ENCODE assay signal across 15 cellular contexts in genomic region chr5:166883016-166883415, GRCh38.
DNase-seq lines count a peak whose midpoint lies in the region; ATAC-seq, FAIRE-seq and TF ChIP-seq lines count a peak whose summit lies in the region.
"Had no signal": no experiment of that assay in that cellular context is flagged by ENCODE, and none has a peak within 500 bp of the region (broad histone marks: within the 10 kb centered on the region; RNA-seq: fewer than 3 reads in every experiment).

No MANE protein-coding gene starts in this region.

- no peaks in the 10 kb centered on the region for H3K27me3 ChIP-seq in GM12878 (replicated peaks in 1 of 2; ENCODE audit: control insufficient read depth in 2 of 2, insufficient read depth in 2 of 2, low read length in 1 of 2)
- H3K27me3 ChIP-seq in iPS-20b (ENCODE audit: insufficient read depth, low read length), result no peaks in the 10 kb centered on the region
- H3K27me3 ChIP-seq: adrenal gland had no signal

- H3K4me1 ChIP-seq in GM12878 (ENCODE audit: control insufficient read depth, insufficient read depth, low read length), result no peaks in the 10 kb centered on the region
- peaks cover 19% of the 10 kb centered on the region; the same call in 1 of the 2 replicates for H3K4me1 ChIP-seq in iPS-20b (ENCODE audit: insufficient read depth, low read length)
- H3K4me1 ChIP-seq: adrenal gland had no signal

- whole genome bisulfite sequencing in GM12878 (ENCODE audit: insufficient coverage, insufficient replicate concordance, low lambda C conversion rate, missing lambda C conversion rate), result 1% methylated on average over 4 of the region's 4 CpGs

- RAD21 ChIA-PET in GM12878 (lab: Charles Lee; ENCODE audit: unreplicated experiment), result no interaction called here

- SMC1A ChIA-PET in GM12878 (lab: Charles Lee; ENCODE audit: uncharacterized antibody, unreplicated experiment), result no interaction called here

- DNase-seq in Caki2 (ENCODE audit: low read depth) (peak; percentile 97), M059J (ENCODE audit: low read depth) (peak; percentile 84), GM12878 (ENCODE audit: low read depth, low spot score) (no peak), nucleus accumbens (lab: John Stamatoyannopoulos, UW) (no peak), retina (no peak), type B pancreatic cell (ENCODE audit: extremely low spot score, unreplicated experiment) (no peak)
- DNase-seq: activated CD4-positive, alpha-beta T cell treated with anti-CD3 and anti-CD28 coated beads, Interleukin-2, amount 50 U/mL, for 1 hour; adrenal gland; NCI-H1694 treated with DMSO at 0.1 percent for 48 hours; NCI-H524 treated with DMSO at 0.1 percent for 48 hours; RPMI8226 had no signal

- H3K27ac ChIP-seq in GM12878 (ENCODE audit: control insufficient read depth, insufficient read depth) (no peak overlapping the region), iPS-20b (ENCODE audit: low read length) (peak overlapping the region; percentile 78)
- H3K27ac ChIP-seq: adrenal gland had no signal

- CTCF ChIA-PET in GM12878 (lab: Yijun Ruan, JAX), result no interaction called here

- H3K9me3 ChIP-seq in GM12878 (replicated peaks; ENCODE audit: control insufficient read depth, insufficient read depth, low read length) (no peaks in the 10 kb centered on the region), iPS-20b (ENCODE audit: insufficient read depth, low read depth, low read length) (no peaks in the 10 kb centered on the region)
- H3K9me3 ChIP-seq: adrenal gland had no signal

- H4K20me1 ChIP-seq in GM12878 (ENCODE audit: control insufficient read depth, insufficient read depth), result no peaks in the 10 kb centered on the region

- H3K79me2 ChIP-seq in GM12878 (ENCODE audit: control insufficient read depth, insufficient read depth, low read length), result no peaks in the 10 kb centered on the region

- intact Hi-C loops in GM12878 (cut with micrococcal nuclease; ENCODE audit: unreplicated experiment), result no loop called here

- H3K9me3 Mint-ChIP-seq in type B pancreatic cell, result no peaks in the 10 kb centered on the region

- no peaks in the 10 kb centered on the region for H3K36me3 Mint-ChIP-seq in type B pancreatic cell

- no peak overlapping the region for H3K4me3 Mint-ChIP-seq in type B pancreatic cell
- H3K4me3 Mint-ChIP-seq: T-helper 2 cell treated with Interferon-gamma antibody and Interleukin-4, amounts not matched to agents 5 μg/mL and 100 μg/mL, for 36 hours had no signal

- H3K9ac ChIP-seq in GM12878 (ENCODE audit: control insufficient read depth, insufficient read depth, low read length) (no peak overlapping the region), iPS-20b (ENCODE audit: low read depth, low read length) (peak overlapping the region; percentile 49; the same call in 1 of the 2 replicates)

- in situ Hi-C loops in Caki2 (cut with HindIII; ENCODE audit: low pct_unique_long_range_greater_than_20kb, low sequenced_read_pairs) (no loop called here), GM12878 (cut with MboI) (no loop called here)

- H2AFZ ChIP-seq in GM12878 (ENCODE audit: control insufficient read depth, low read depth, low read length), result no peak overlapping the region

- FAIRE-seq in GM12878 (lab: Jason Lieb, UNC), result no peak
- FAIRE-seq: frontal cortex had no signal

- POLR2A ChIA-PET in GM12878 (lab: Charles Lee), result no interaction called here

- H3K4me2 ChIP-seq in GM12878 (ENCODE audit: control insufficient read depth, insufficient read depth), result no peak overlapping the region

- TF ChIP-seq POLR2A in GM12878 (IDR thresholded peaks at IDR 0.05; ENCODE audit: low read depth, low read length), result no peak

- no TSS peak for BruUV-seq in GM12878 (replicated peaks; lab: Mats Ljungman, UMichigan)

- H3K4me1 Mint-ChIP-seq in type B pancreatic cell (ENCODE audit: unreplicated experiment), result no peaks in the 10 kb centered on the region

- no peak overlapping the region for H3K4me3 ChIP-seq in GM12878
- H3K4me3 ChIP-seq in iPS-20b (ENCODE audit: low read length), result peak overlapping the region; percentile 47; the same call in 1 of the 2 replicates
- H3K4me3 ChIP-seq: adrenal gland had no signal

- ATAC-seq in GM12878 (peak; percentile 93), HG03139 (IDR thresholded peaks at IDR 0.05; ENCODE audit: unreplicated experiment) (no peak)

- TF ChIP-seq EP300 in GM12878 (IDR thresholded peaks at IDR 0.05; ENCODE audit: borderline replicate concordance in 1 of 2, control insufficient read depth in 1 of 2, low read depth in 2 of 2, low read length in 2 of 2), result no peak

- TF ChIP-seq CTCF in GM12878 (IDR thresholded peaks at IDR 0.05 in 2 of 3, conservative IDR thresholded peaks at IDR 0.05 in 1 of 3; ENCODE audit: control insufficient read depth in 2 of 3, extremely low read depth in 1 of 3, insufficient read depth in 1 of 3, low read depth in 3 of 3, low read length in 3 of 3), result no peak
- no peak for TF ChIP-seq CTCF in type B pancreatic cell (conservative IDR thresholded peaks at IDR 0.05)

- no peaks in the 10 kb centered on the region for H3K27me3 Mint-ChIP-seq in type B pancreatic cell

- no peak for TF ChIP-seq RAD21 in GM12878 (IDR thresholded peaks at IDR 0.05; ENCODE audit: insufficient read depth, low read depth, low read length)

- H3K27ac Mint-ChIP-seq in type B pancreatic cell, result no peak overlapping the region
- H3K27ac Mint-ChIP-seq: T-helper 2 cell treated with Interferon-gamma antibody and Interleukin-4, amounts not matched to agents 5 μg/mL and 100 μg/mL, for 36 hours had no signal

- H3K36me3 ChIP-seq in GM12878 (ENCODE audit: control insufficient read depth in 2 of 2, insufficient read depth in 2 of 2, low read length in 1 of 2) (no peaks in the 10 kb centered on the region), iPS-20b (ENCODE audit: insufficient read depth, low read depth, low read length) (no peaks in the 10 kb centered on the region)
- H3K36me3 ChIP-seq: adrenal gland had no signal

TF ChIP-seq in GM12878, 131 proteins besides CTCF, POLR2A, EP300 and RAD21:
- no peak for TF ChIP-seq PKNOX1 (IDR thresholded peaks at IDR 0.05)
- peak; percentile 34 for TF ChIP-seq MEF2B (IDR thresholded peaks at IDR 0.05; ENCODE audit: partially characterized antibody, poor library complexity, severe bottlenecking)
- TF ChIP-seq SIN3A (IDR thresholded peaks at IDR 0.05; ENCODE audit: low read depth, low read length), result no peak
- TF ChIP-seq, protein P1, sequence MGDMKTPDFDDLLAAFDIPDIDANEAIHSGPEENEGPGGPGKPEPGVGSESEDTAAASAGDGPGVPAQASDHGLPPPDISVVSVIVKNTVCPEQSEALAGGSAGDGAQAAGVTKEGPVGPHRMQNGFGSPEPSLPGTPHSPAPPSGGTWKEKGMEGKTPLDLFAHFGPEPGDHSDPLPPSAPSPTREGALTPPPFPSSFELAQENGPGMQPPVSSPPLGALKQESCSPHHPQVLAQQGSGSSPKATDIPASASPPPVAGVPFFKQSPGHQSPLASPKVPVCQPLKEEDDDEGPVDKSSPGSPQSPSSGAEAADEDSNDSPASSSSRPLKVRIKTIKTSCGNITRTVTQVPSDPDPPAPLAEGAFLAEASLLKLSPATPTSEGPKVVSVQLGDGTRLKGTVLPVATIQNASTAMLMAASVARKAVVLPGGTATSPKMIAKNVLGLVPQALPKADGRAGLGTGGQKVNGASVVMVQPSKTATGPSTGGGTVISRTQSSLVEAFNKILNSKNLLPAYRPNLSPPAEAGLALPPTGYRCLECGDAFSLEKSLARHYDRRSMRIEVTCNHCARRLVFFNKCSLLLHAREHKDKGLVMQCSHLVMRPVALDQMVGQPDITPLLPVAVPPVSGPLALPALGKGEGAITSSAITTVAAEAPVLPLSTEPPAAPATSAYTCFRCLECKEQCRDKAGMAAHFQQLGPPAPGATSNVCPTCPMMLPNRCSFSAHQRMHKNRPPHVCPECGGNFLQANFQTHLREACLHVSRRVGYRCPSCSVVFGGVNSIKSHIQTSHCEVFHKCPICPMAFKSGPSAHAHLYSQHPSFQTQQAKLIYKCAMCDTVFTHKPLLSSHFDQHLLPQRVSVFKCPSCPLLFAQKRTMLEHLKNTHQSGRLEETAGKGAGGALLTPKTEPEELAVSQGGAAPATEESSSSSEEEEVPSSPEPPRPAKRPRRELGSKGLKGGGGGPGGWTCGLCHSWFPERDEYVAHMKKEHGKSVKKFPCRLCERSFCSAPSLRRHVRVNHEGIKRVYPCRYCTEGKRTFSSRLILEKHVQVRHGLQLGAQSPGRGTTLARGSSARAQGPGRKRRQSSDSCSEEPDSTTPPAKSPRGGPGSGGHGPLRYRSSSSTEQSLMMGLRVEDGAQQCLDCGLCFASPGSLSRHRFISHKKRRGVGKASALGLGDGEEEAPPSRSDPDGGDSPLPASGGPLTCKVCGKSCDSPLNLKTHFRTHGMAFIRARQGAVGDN (IDR thresholded peaks at IDR 0.05), result no peak
- no peak for TF ChIP-seq CBFB (IDR thresholded peaks at IDR 0.05; ENCODE audit: low read depth)
- peak; percentile 88; the same call in 1 of the 2 replicates for TF ChIP-seq BACH1 (IDR thresholded peaks at IDR 0.05; ENCODE audit: borderline replicate concordance)

Comparison
In these comparisons a context has a peak if more than half of its experiments do, and no peak if none do; other contexts are left out.
1. DNase-seq: peak in Caki2 (single experiment) and M059J (single experiment); none in GM12878 (single experiment), nucleus accumbens (0 of 56), retina (single experiment) and type B pancreatic cell (single experiment).